ENCODE assay signal across 8 cellular contexts in the genomic region with DNA sequence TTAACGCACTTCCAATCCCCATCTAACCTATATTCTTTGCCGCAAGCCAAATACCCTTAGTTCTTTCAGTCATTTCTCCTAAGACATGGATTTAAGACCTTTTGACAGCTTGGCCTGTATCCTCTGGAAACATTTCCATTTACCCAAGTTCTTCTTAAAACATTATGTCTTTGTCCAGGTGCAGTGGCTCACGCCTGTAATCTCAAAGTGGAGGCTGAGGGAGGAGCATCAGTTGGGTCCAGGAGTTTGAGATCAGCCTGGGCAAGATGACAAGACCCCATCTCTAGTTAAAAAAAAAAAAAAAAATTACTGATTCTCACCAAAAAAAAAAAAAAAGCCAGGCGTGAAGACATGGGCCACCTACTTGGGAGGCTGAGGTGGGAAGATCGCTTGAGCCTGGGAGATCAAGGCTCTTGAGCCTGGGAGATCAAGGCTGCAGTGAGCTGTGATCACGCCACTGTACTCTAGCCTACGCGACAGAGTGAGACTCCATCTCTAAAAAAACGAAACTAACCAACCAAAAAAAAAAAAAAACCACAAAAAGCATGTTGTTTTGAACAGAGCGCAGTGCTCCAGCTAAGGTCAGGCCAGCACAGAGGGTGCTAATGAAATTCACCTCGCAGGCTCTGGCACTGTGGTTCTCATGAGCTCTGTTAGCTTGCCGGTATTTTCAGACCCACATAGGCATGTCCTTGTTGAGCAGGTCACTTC. TPM values are rescaled to one million over a fixed set of nuclear protein-coding genes. Genes with fewer than 3 reads are reported as not detected.
DNase-seq lines count a peak whose midpoint lies in the region; ATAC-seq and TF ChIP-seq lines count a peak whose summit lies in the region.

No MANE protein-coding gene starts in this region.

- H3K27ac ChIP-seq in SJCRH30 (peak overlapping the region; percentile 68), angular gyrus (ENCODE audit: low read depth, low read length) (peak overlapping the region; percentile 79), upper lobe of left lung (peak overlapping the region; percentile 60 to 76 (median 75))

- POLR2A ChIA-PET in Caco-2 (lab: Charles Lee): interaction anchor here (0.5 to 1.5 kb wide), 10 partner anchors 8 to 39 kb away, joined by 4 to 22 read pairs (median 7); partner anchors contain the start of gene NUAK2

- H3K4me3 ChIP-seq in Caco-2 (ENCODE audit: low read depth, low read length): no peak overlapping the region
- H3K4me3 ChIP-seq in SJCRH30: no peak overlapping the region
- no peak overlapping the region for H3K4me3 ChIP-seq in mucosa of descending colon
- H3K4me3 ChIP-seq in upper lobe of left lung: no peak overlapping the region

- peak in 1 of 4 donors; percentile 7 for TF ChIP-seq POLR2A in upper lobe of left lung (IDR thresholded peaks at IDR 0.05)

- 52 to 53% methylated on average over 12 of the region's 12 CpGs for WGBS in upper lobe of left lung, 2 donors

- TSS peak; percentile 98 for BruUV-seq in Caco-2 (replicated peaks; lab: Mats Ljungman, UMichigan)

- H3K4me1 Mint-ChIP-seq in Caco-2 (ENCODE audit: low read depth, unreplicated experiment): peaks cover 41% of the 10 kb centered on the region

- H3K4me3 Mint-ChIP-seq in Caco-2 (ENCODE audit: unreplicated experiment): no peak overlapping the region

- DNase-seq in Caco-2 (no peak), SJCRH30 (peak; percentile 45 to 49), mucosa of descending colon (peak in 1 of 3 donors; percentile 15), upper lobe of left lung (peak in 1 of 2 donors; percentile 35), AG08396 (ENCODE audit: low spot score) (no peak), COLO829 (ENCODE audit: low spot score) (no peak)

- peak; percentile 35 for ATAC-seq in HG02610 (IDR thresholded peaks at IDR 0.05; ENCODE audit: unreplicated experiment)
- ATAC-seq in mucosa of descending colon: peak; percentile 36
- ATAC-seq in upper lobe of left lung (ENCODE audit: low FRiP score in 2 of 2): peak in 1 of 2 donors; percentile 10

- CTCF ChIA-PET in Caco-2 (lab: Charles Lee): interaction anchor here (0.6 to 2.6 kb wide), 14 partner anchors 9 to 479 kb away, joined by 3 to 30 read pairs (median 4); partner anchors contain the start of gene NUAK2

- H3K9me3 ChIP-seq in Caco-2: no peaks in the 10 kb centered on the region
- H3K9me3 ChIP-seq in SJCRH30 (replicated peaks): no peaks in the 10 kb centered on the region
- H3K9me3 ChIP-seq in mucosa of descending colon: no peaks in the 10 kb centered on the region
- no peaks in the 10 kb centered on the region for H3K9me3 ChIP-seq in upper lobe of left lung

- no peaks in the 10 kb centered on the region for H3K27me3 ChIP-seq in Caco-2 (replicated peaks; ENCODE audit: control insufficient read depth, insufficient read depth, low read length)
- H3K27me3 ChIP-seq in SJCRH30: no peaks in the 10 kb centered on the region
- H3K27me3 ChIP-seq in upper lobe of left lung: no peaks in the 10 kb centered on the region

- intact Hi-C loops in Caco-2 (cut with micrococcal nuclease; ENCODE audit: unreplicated experiment) (no loop called here), mucosa of descending colon (cut with DNase I, micrococcal nuclease) (no loop called here)

- H3K4me1 ChIP-seq in Caco-2 (peaks cover 35% of the 10 kb centered on the region), SJCRH30 (peaks cover 55% of the 10 kb centered on the region), mucosa of descending colon (ENCODE audit: low read depth) (peaks cover 17% of the 10 kb centered on the region), upper lobe of left lung (peaks cover 38 to 54% (median 49%) of the 10 kb centered on the region in 4 donors)

- no peaks in the 10 kb centered on the region for H3K36me3 Mint-ChIP-seq in Caco-2 (ENCODE audit: insufficient read depth, unreplicated experiment)

- H3K36me3 ChIP-seq in Caco-2 (ENCODE audit: control insufficient read depth, insufficient read depth, low read length) (no peaks in the 10 kb centered on the region), SJCRH30 (no peaks in the 10 kb centered on the region), mucosa of descending colon (ENCODE audit: low read depth) (no peaks in the 10 kb centered on the region), upper lobe of left lung (no peaks in the 10 kb centered on the region)

- TF ChIP-seq EP300 in upper lobe of left lung (IDR thresholded peaks at IDR 0.05): no peak

- no peaks in the 10 kb centered on the region for H3K27me3 Mint-ChIP-seq in Caco-2 (ENCODE audit: insufficient read depth, unreplicated experiment)

- H3K27ac Mint-ChIP-seq in Caco-2 (ENCODE audit: unreplicated experiment): peak overlapping the region; percentile 69

- H3K9me3 Mint-ChIP-seq in Caco-2 (ENCODE audit: unreplicated experiment): no peaks in the 10 kb centered on the region

- no peak for TF ChIP-seq CTCF in Caco-2 (IDR thresholded peaks at IDR 0.05; ENCODE audit: insufficient read depth in 1 of 2, low read depth in 1 of 2, low read length in 1 of 2, severe bottlenecking in 1 of 2, unreplicated experiment in 1 of 2)
- TF ChIP-seq CTCF in mucosa of descending colon (IDR thresholded peaks at IDR 0.05): no peak
- TF ChIP-seq CTCF in upper lobe of left lung (IDR thresholded peaks at IDR 0.05): no peak

RNA-seq across cellular contexts. Expression of gene NUAK2, which starts 36.0 kb away (rescaled TPM):
- total RNA-seq in Caco-2 (2022) (25.7 and 27.0 TPM in 2 replicates), mucosa of descending colon (10 to 100 TPM; 16.5 to 50.8 (median 29.5) TPM), upper lobe of left lung (10 to 100 TPM in 3 of 6 donors, 1 to 10 TPM in 3; 8.5 to 14.7 (median 10.3) TPM)
- total RNA-seq in SJCRH30 (2014; rRNA removed; shearing (Covaris generic)): 2.1 and 2.2 TPM in 2 replicates

RNA-seq across cellular contexts. Expression of gene TMCC2, which starts 57.8 kb away (rescaled TPM):
- total RNA-seq in Caco-2 (2022): 0.60 and 0.91 TPM in 2 replicates
- total RNA-seq in SJCRH30 (2014; rRNA removed; shearing (Covaris generic)): 5.2 and 5.5 TPM in 2 replicates
- total RNA-seq in mucosa of descending colon: 1 to 10 TPM in 1 of 3 donors, under 1 TPM in 2; 0.27 to 5.1 (median 0.29) TPM
- 1 to 10 TPM; 1.3 to 7.2 (median 3.8) TPM for total RNA-seq in upper lobe of left lung

Comparison
In these comparisons a context has a peak if more than half of its experiments do, and no peak if none do; other contexts are left out.
1. DNase-seq: peak in SJCRH30 (2 of 2); none in Caco-2 (0 of 2), AG08396 (single experiment) and COLO829 (single experiment).
2. Peak in every context shown above with its lines, with median percentiles within 50 percentile points of each other: H3K27ac ChIP-seq.